Comparison of ENCODE assay signal across 8 cellular contexts in genomic region chr10:60549686-60550085, GRCh38.
DNase-seq lines count a peak whose midpoint lies in the region; FAIRE-seq and TF ChIP-seq lines count a peak whose summit lies in the region.

No MANE protein-coding gene starts in this region.

- intact Hi-C loops in kidney (cut with DNase I) (no loop called here), lower leg skin (cut with DNase I; ENCODE audit: low total_unique reads) (no loop called here)

- no peak overlapping the region for H3K9ac ChIP-seq in kidney (ENCODE audit: low read length in 2 of 2)

- H3K27ac ChIP-seq in kidney (ENCODE audit: low read depth in 2 of 2, low read length in 2 of 2): no peak overlapping the region

- peak; percentile 84 for FAIRE-seq in kidney (lab: Jason Lieb, UNC)

- H3K4me1 ChIP-seq in kidney (ENCODE audit: control insufficient read depth in 1 of 2, insufficient read depth in 1 of 2, low read depth in 1 of 2, low read length in 2 of 2): no peaks in the 10 kb centered on the region

- 37 to 44% methylated on average over 1 of the region's 1 CpG for WGBS in lower leg skin, 2 donors

- H3K9me3 ChIP-seq in kidney (ENCODE audit: control insufficient read depth in 1 of 2, low read length in 2 of 2): no peaks in the 10 kb centered on the region

- H3K4me3 ChIP-seq in H7 (ENCODE audit: insufficient read depth, low read depth, low read length): no peak overlapping the region
- H3K4me3 ChIP-seq in kidney (ENCODE audit: low read length in 2 of 2): no peak overlapping the region
- no peak overlapping the region for H3K4me3 ChIP-seq in lower leg skin (ENCODE audit: low read depth, poor library complexity, severe bottlenecking)

- TF ChIP-seq CTCF in kidney (IDR thresholded peaks at IDR 0.05; ENCODE audit: borderline replicate concordance, extremely low read depth, insufficient read depth) (peak; percentile 5), lower leg skin (IDR thresholded peaks at IDR 0.05) (no peak)

- no peaks in the 10 kb centered on the region for H3K27me3 ChIP-seq in H7 (ENCODE audit: control insufficient read depth, insufficient read depth, low read length)

- no peak for TF ChIP-seq POLR2A in lower leg skin (IDR thresholded peaks at IDR 0.05)

- peak; percentile 1 for DNase-seq in COLO829 (ENCODE audit: low spot score)
- DNase-seq in H7: peak; percentile 11
- peak; percentile 56 for DNase-seq in RKO (ENCODE audit: low spot score)
- DNase-seq in kidney: no peak
- DNase-seq in stimulated activated CD4-positive, alpha-beta T cell treated with anti-CD3 and anti-CD28 coated beads, Interleukin-12 subunit alpha, Interleukin-12 subunit beta, amount 100 ng/mL, for 4 hours: no peak
- no peak for DNase-seq in NCI-H1048 (lab: John Stamatoyannopoulos, UW)
- DNase-seq in GOT3 (lab: John Stamatoyannopoulos, UW): no peak
- no peak for DNase-seq in lower leg skin (ENCODE audit: low spot score in 2 of 2)

- H3K36me3 ChIP-seq in H7 (replicated peaks; ENCODE audit: control insufficient read depth, insufficient read depth, low read length) (no peaks in the 10 kb centered on the region), kidney (ENCODE audit: control insufficient read depth in 1 of 2, insufficient read depth in 2 of 2, low read length in 2 of 2) (no peaks in the 10 kb centered on the region)

Comparison
In these comparisons a context has a peak if more than half of its experiments do, and no peak if none do; other contexts are left out.
1. DNase-seq: peak in COLO829 (single experiment), H7 (single experiment) and RKO (single experiment); none in kidney (single experiment), stimulated activated CD4-positive, alpha-beta T cell treated with anti-CD3 and anti-CD28 coated beads, Interleukin-12 subunit alpha, Interleukin-12 subunit beta, amount 100 ng/mL, for 4 hours (single experiment), NCI-H1048 (single experiment), GOT3 (single experiment) and lower leg skin (0 of 2).